Comparison of ENCODE assay signal across 29 cellular contexts in the genomic region with DNA sequence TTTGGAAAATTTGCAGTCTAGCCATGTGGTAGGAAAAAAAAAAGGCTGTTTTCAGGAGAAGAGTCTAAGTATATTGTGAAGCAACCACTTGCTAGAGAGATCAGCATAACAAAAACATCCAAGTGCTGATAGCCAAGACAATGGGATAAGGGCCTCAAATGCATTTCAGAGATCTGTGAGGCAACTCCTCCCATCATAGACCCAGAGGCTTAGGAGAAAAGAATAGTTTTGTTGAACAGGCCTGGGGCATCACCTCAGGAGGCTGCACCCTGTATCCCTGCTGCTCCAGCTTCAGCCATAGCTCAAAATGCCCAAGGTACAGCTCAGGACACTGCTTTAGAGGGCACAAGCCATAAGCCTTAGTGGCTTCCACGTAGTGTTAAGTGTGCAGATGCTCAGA. TPM values are rescaled to one million over a fixed set of nuclear protein-coding genes. Genes with fewer than 3 reads are reported as not detected.
"Had no signal": no experiment of that assay in that cellular context is flagged by ENCODE, and none has a peak within 500 bp of the region (broad histone marks: within the 10 kb centered on the region; RNA-seq: fewer than 3 reads in every experiment).

No MANE protein-coding gene starts in this region.

- H3K9me3 ChIP-seq: breast epithelium had no signal

- H3K4me1 ChIP-seq: breast epithelium had no signal

- H3K4me3 Mint-ChIP-seq: activated CD8-positive, alpha-beta T cell treated with anti-CD3 and anti-CD28 coated beads, Interleukin-2, amount 10 ng/mL, durations not matched to agents 7 days and 5 days; T-cell had no signal

- H3K27ac Mint-ChIP-seq: activated CD8-positive, alpha-beta T cell treated with anti-CD3 and anti-CD28 coated beads, Interleukin-2, amount 10 ng/mL, durations not matched to agents 7 days and 5 days had no signal

- H3K9me3 Mint-ChIP-seq: T-cell had no signal

- H3K4me3 ChIP-seq: breast epithelium, SK-N-MC had no signal

- DNase-seq: activated CD4-positive, alpha-beta T cell treated with anti-CD3 and anti-CD28 coated beads for 48 hours; activated CD4-positive, alpha-beta T cell treated with anti-CD3 and anti-CD28 coated beads, Interleukin-2, amount 50 U/mL, for 4 hours; activated CD4-positive, CD25-positive, alpha-beta regulatory T cell treated with anti-CD3 and anti-CD28 coated beads, Interleukin-2, amount 50 U/mL, for 72 hours; activated CD8-positive, alpha-beta memory T cell treated with anti-CD3 and anti-CD28 coated beads, Interleukin-2, amount 50 U/mL, for 48 hours; activated CD8-positive, alpha-beta T cell treated with anti-CD3 and anti-CD28 coated beads, Interleukin-2, amount 10 ng/mL, durations not matched to agents 7 days and 5 days; activated naive CD4-positive, alpha-beta T cell treated with anti-CD3 and anti-CD28 coated beads, Interleukin-2, amount 50 U/mL, for 16 hours; activated T-cell treated with anti-CD3 and anti-CD28 coated beads, Interleukin-2, amount 50 U/mL, for 1 hour; aorta; Kasumi-1; NCI-H1092; NCI-H1417; NCI-H1694; NCI-H2029; NCI-H2107; NCI-H2171 treated with DMSO at 0.1 percent for 48 hours; NCI-H226; NCI-H510A; NCI-H526 treated with DMSO at 0.1 percent for 48 hours; NCI-H82; OCI-M1; RPMI8226; T-cell; T-helper 2 cell had no signal

- H3K36me3 Mint-ChIP-seq: T-cell had no signal

- H3K27me3 Mint-ChIP-seq: T-cell had no signal

- H3K27ac ChIP-seq: breast epithelium, SK-N-MC, VCaP had no signal

- ATAC-seq: activated CD8-positive, alpha-beta T cell treated with anti-CD3 and anti-CD28 coated beads, Interleukin-2, amount 10 ng/mL, durations not matched to agents 7 days and 5 days; Panc1; Right ventricle myocardium inferior; T-cell had no signal

- H3K36me3 ChIP-seq: breast epithelium had no signal

RNA-seq across cellular contexts. Expression of a gene that starts 13.6 kb away (rescaled TPM):
- total RNA-seq: M059J had no signal
